In the genomic region with DNA sequence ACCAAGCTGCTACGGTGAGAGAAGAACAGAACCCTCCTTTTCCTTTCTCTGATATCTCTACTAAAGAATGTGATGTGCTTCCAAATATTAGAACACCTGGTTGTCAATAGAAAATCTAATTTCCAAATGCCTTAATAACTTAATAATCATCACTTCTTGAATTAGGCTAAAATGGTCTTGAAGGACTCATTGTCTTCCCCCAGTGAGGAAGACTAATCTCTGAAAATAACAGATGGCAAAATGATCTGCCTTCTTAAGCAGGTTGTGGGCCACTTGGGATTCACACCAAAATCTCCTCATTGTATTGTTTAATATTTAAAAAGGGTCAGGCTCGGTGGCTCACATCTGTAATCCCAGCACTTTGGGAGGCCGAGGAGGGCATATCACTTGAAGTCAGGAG, we compare ENCODE assay signal across 22 cellular contexts.
DNase-seq lines count a peak whose midpoint lies in the region; ATAC-seq and TF ChIP-seq lines count a peak whose summit lies in the region.
"Had no signal": no experiment of that assay in that cellular context is flagged by ENCODE, and none has a peak within 500 bp of the region (broad histone marks: within the 10 kb centered on the region; RNA-seq: fewer than 3 reads in every experiment).

No MANE protein-coding gene starts in this region.

- H3K4me3 ChIP-seq in WERI-Rb-1 (ENCODE audit: low read depth, low read length): no peak overlapping the region
- H3K4me3 ChIP-seq: A549; BLaER1 treated with 17β-estradiol and CSF1 and Interleukin-3, amounts not matched to agents 10 nM and 100 nM; GM12878 had no signal

- DNase-seq in D341Med (ENCODE audit: low spot score) (peak; percentile 59), NCI-H524 (lab: John Stamatoyannopoulos, UW) (peak; percentile 35 to 90), NCI-H82 (lab: John Stamatoyannopoulos, UW) (peak; percentile 83), WERI-Rb-1 (no peak), COR-L47 (lab: John Stamatoyannopoulos, UW) (no peak)
- DNase-seq: AML-193; CD4-positive, alpha-beta T cell; CD8-positive, alpha-beta T cell; DMS 273 treated with DMSO at 0.1 percent for 48 hours; DMS153; DMS53; DMS79; DND-41; EL; GDM1 had no signal

- no peak for TF ChIP-seq CTCF in WERI-Rb-1 (IDR thresholded peaks at IDR 0.05; ENCODE audit: low read depth, low read length)

- peaks cover 2% of the 10 kb centered on the region for H3K9me3 ChIP-seq in WERI-Rb-1 (ENCODE audit: severe bottlenecking)

- H3K27me3 ChIP-seq in WERI-Rb-1 (ENCODE audit: insufficient read depth, low read depth, severe bottlenecking): no peaks in the 10 kb centered on the region
- H3K27me3 ChIP-seq: BLaER1 treated with 17β-estradiol and CSF1 and Interleukin-3, amounts not matched to agents 10 nM and 100 nM had no signal

- H3K36me3 ChIP-seq in WERI-Rb-1: no peaks in the 10 kb centered on the region
- H3K36me3 ChIP-seq: BLaER1 treated with 17β-estradiol and CSF1 and Interleukin-3, amounts not matched to agents 10 nM and 100 nM had no signal

- H3K27ac ChIP-seq in WERI-Rb-1: 0 out of 2 replicates have a peak overlapping the region, but pooled peaks have one; percentile 23
- H3K27ac ChIP-seq: 22Rv1; A549; BLaER1 treated with 17β-estradiol and CSF1 and Interleukin-3, amounts not matched to agents 10 nM and 100 nM; C4-2B had no signal

- ATAC-seq in GM18909 (IDR thresholded peaks at IDR 0.05; ENCODE audit: poor library complexity, unreplicated experiment): no peak
- ATAC-seq in HG03025 (IDR thresholded peaks at IDR 0.05; ENCODE audit: low FRiP score, unreplicated experiment): no peak
- ATAC-seq: A549; CD8-positive, alpha-beta T cell; GM12878 had no signal

Comparison
In these comparisons a context has a peak if more than half of its experiments do, and no peak if none do; other contexts are left out.
1. DNase-seq: peak in D341Med (single experiment), NCI-H524 (2 of 2) and NCI-H82 (single experiment); none in WERI-Rb-1 (single experiment) and COR-L47 (single experiment).